Comparison of ENCODE assay signal across 16 cellular contexts in the genomic region with DNA sequence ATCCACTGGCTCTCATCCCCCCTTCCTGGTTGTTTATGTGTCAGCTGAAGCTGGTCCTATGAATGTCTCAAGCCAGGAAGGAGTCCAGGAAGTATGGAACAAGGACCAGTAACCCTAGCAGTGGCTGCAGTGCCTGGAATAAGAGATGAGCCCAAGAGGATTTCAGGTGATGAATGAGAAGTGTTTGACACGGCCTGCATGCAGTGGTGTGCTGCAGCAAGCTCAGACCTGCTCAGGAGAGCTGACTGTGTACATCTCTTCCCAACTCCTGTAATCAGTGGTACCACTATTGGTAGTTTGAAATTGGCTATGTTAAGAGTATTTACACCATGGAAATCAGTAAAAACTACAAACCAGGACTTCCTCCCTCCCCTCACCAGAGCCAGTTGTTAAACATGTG.
"Had no signal": no experiment of that assay in that cellular context is flagged by ENCODE, and none has a peak within 500 bp of the region (broad histone marks: within the 10 kb centered on the region; RNA-seq: fewer than 3 reads in every experiment).

No MANE protein-coding gene starts in this region.

- ATAC-seq: SK-N-SH treated with all-trans-retinoic acid at 6 μM for 48 hours had no signal

- H3K27me3 ChIP-seq: MG63, SJCRH30 had no signal

- H3K4me3 ChIP-seq: MG63, SJCRH30 had no signal

- H3K9me3 ChIP-seq: MG63, SJCRH30 had no signal

- H3K4me1 ChIP-seq: SJCRH30 had no signal

- DNase-seq: KBM-7, MG63, NCI-H1092 treated with DMSO at 0.1 percent for 48 hours, NCI-H1436, NCI-H187, NCI-H2029, NCI-H2081 treated with DMSO at 0.1 percent for 48 hours, NCI-H2227 treated with DMSO at 0.1 percent for 48 hours, NCI-H524, NCI-H526 treated with DMSO at 0.1 percent for 48 hours, NCI-H774, RPMI8226, SHP77, SJCRH30, T-helper 1 cell had no signal

- H3K27ac ChIP-seq: SJCRH30 had no signal

- H3K36me3 ChIP-seq: MG63, SJCRH30 had no signal
